Comparison of ENCODE assay signal across 8 cellular contexts in the genomic region with DNA sequence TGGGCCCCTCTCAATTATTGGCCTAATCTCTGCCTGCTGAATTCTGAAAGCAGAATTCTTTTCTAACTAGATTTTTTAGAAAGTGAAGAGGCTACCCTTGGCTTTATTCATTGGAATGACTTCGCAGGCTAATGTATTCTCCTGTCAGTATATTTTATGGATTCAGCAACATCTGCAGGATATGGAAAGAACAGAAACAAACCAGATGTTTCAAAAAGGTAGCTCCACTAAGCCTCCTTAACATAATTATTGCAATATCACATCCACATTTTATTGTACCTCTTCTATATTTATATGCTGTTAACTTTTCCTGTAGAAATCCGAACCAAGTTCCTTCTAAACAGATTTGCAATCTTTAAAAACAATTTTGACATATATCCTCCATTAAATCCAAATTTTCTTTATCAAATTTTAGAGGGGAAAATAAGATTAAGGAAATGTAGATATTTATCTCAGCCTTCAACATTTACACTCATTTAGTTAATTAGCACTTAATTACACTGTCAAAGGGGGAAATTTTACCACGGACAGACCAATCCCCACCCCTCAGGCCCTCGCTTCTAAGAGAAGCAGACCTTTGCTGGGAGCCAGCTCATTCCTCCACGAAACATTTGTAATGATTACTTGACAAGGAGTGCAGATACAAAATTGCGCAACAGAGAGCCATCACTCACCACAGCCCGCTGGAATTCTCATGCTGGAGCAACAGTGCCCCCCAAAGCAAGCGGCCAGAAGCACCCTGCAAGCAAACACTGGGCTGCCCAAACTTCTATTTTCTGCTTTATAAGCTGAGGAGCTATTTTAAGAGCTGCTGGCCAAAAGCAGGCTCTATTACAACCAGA.
DNase-seq lines count a peak whose midpoint lies in the region; ATAC-seq and TF ChIP-seq lines count a peak whose summit lies in the region.

No MANE protein-coding gene starts in this region.

- H3K36me3 ChIP-seq in A673 (ENCODE audit: insufficient read depth, low read length, poor library complexity, severe bottlenecking): no peaks in the 10 kb centered on the region
- H3K36me3 ChIP-seq in stomach: no peaks in the 10 kb centered on the region

- TF ChIP-seq POLR2A in stomach (IDR thresholded peaks at IDR 0.05): no peak

- H3K27me3 ChIP-seq in A673 (replicated peaks; ENCODE audit: insufficient read depth, low read depth, low read length, poor library complexity) (no peaks in the 10 kb centered on the region), stomach (no peaks in the 10 kb centered on the region)

- TF ChIP-seq EP300 in stomach (IDR thresholded peaks at IDR 0.05): no peak

- H3K4me1 ChIP-seq in A673 (ENCODE audit: insufficient read depth, low read length, poor library complexity, severe bottlenecking): peaks cover 26% of the 10 kb centered on the region
- H3K4me1 ChIP-seq in stomach: peaks cover 0 to 34% (median 15%) of the 10 kb centered on the region in 4 donors

- TF ChIP-seq CTCF in A673 (conservative IDR thresholded peaks at IDR 0.05; ENCODE audit: low read depth, low read length) (peak; percentile 89), stomach (IDR thresholded peaks at IDR 0.05) (peak in 5 of 7 experiments; percentile 29 to 54 (median 43))

- intact Hi-C loops in A673 (cut with micrococcal nuclease; ENCODE audit: unreplicated experiment) (loop anchor here (2.0 to 10.0 kb wide), 7 partner anchors 174 to 1216 kb away; a partner anchor contains a TSS), stomach (cut with DNase I; ENCODE audit: low total_unique reads) (no loop called here)

- H3K9me3 ChIP-seq in A673 (ENCODE audit: low read depth, low read length, poor library complexity, severe bottlenecking): no peaks in the 10 kb centered on the region
- H3K9me3 ChIP-seq in stomach: peaks cover 0 to 15% (median 9%) of the 10 kb centered on the region in 4 donors

- peak overlapping the region; percentile 21 for H3K4me3 ChIP-seq in A673 (ENCODE audit: low read depth, low read length, poor library complexity, severe bottlenecking)
- H3K4me3 ChIP-seq in stomach: no peak overlapping the region

- CTCF ChIA-PET in A673 (lab: Charles Lee): interaction anchor here (0.6 to 1.7 kb wide), 17 partner anchors 28 to 1221 kb away, joined by 3 to 11 read pairs (median 4); no protein-coding TSS in a partner anchor

- WGBS in stomach, 5 donors: 14 to 28% (median 26%) methylated on average over 8 of the region's 8 CpGs

- POLR2A ChIA-PET in A673 (lab: Charles Lee; ENCODE audit: low non-redundant PET): interaction anchor here (0.5 to 0.6 kb wide), 5 partner anchors 19 to 1659 kb away, joined by 3 to 10 read pairs (median 4); no protein-coding TSS in a partner anchor

- ATAC-seq in GM19351 (IDR thresholded peaks at IDR 0.05; ENCODE audit: unreplicated experiment): peak; percentile 71

- DNase-seq in A673 (ENCODE audit: low spot score) (peak; percentile 96), NOMO-1 (lab: John Stamatoyannopoulos, UW; ENCODE audit: unreplicated experiment in 2 of 2) (peak; percentile 45), cerebellum (ENCODE audit: low spot score) (peak; percentile 27), kidney tubule cell (ENCODE audit: low spot score) (peak; percentile 90), stomach (peak; percentile 47), SKM-1 treated with dmso at 0.1 percent for 144 hours (lab: John Stamatoyannopoulos, UW; ENCODE audit: unreplicated experiment) (no peak), DMS153 treated with DMSO at 0.1 percent for 48 hours (lab: John Stamatoyannopoulos, UW; ENCODE audit: unreplicated experiment) (no peak)

- H3K27ac ChIP-seq in A673 (ENCODE audit: low read depth, low read length, poor library complexity, severe bottlenecking) (peak overlapping the region; percentile 70), stomach (peak overlapping the region in 4 of 5 donors; percentile 64 to 80 (median 68))

- BruUV-seq in A673 (replicated peaks; lab: Mats Ljungman, UMichigan): TSS peak; percentile 76

Comparison
In these comparisons a context has a peak if more than half of its experiments do, and no peak if none do; other contexts are left out.
1. DNase-seq: peak in A673 (single experiment), NOMO-1 (2 of 2), cerebellum (single experiment), kidney tubule cell (single experiment) and stomach (single experiment); none in SKM-1 treated with dmso at 0.1 percent for 144 hours (single experiment) and DMS153 treated with DMSO at 0.1 percent for 48 hours (single experiment).